14 cellular contexts compared by ENCODE assay signal in genomic region chr6:75065524-75065923, GRCh38.
DNase-seq lines count a peak whose midpoint lies in the region; ATAC-seq and TF ChIP-seq lines count a peak whose summit lies in the region.
"Had no signal": no experiment of that assay in that cellular context is flagged by ENCODE, and none has a peak within 500 bp of the region (broad histone marks: within the 10 kb centered on the region; RNA-seq: fewer than 3 reads in every experiment).

No MANE protein-coding gene starts in this region.

- H3K9ac ChIP-seq in HUES48 (ENCODE audit: low read depth, low read length): no peak overlapping the region

- H3K27me3 ChIP-seq in HUES48 (ENCODE audit: control insufficient read depth, insufficient read depth, low read length): no peaks in the 10 kb centered on the region
- H3K27me3 ChIP-seq in right lobe of liver: no peaks in the 10 kb centered on the region
- no peaks in the 10 kb centered on the region for H3K27me3 ChIP-seq in MG63
- no peaks in the 10 kb centered on the region for H3K27me3 ChIP-seq in spleen (replicated peaks in 1 of 7)
- H3K27me3 ChIP-seq: adrenal gland, esophagus squamous epithelium had no signal

- H3K4me1 ChIP-seq in HUES48 (ENCODE audit: control insufficient read depth, insufficient read depth, low read length) (peaks cover 8% of the 10 kb centered on the region; the same call in 1 of the 2 replicates), right lobe of liver (no peaks in the 10 kb centered on the region), spleen (no peaks in the 10 kb centered on the region)
- H3K4me1 ChIP-seq: adrenal gland, esophagus squamous epithelium had no signal

- H3K9me3 ChIP-seq in HUES48 (ENCODE audit: control insufficient read depth, insufficient read depth, low read length): no peaks in the 10 kb centered on the region
- H3K9me3 ChIP-seq in right lobe of liver: no peaks in the 10 kb centered on the region
- H3K9me3 ChIP-seq in MG63: no peaks in the 10 kb centered on the region; the same call in 1 of the 2 replicates
- H3K9me3 ChIP-seq in spleen: no peaks in the 10 kb centered on the region
- H3K9me3 ChIP-seq: adrenal gland, esophagus squamous epithelium had no signal

- no peak for TF ChIP-seq POLR2A in right lobe of liver (IDR thresholded peaks at IDR 0.05)
- TF ChIP-seq POLR2A in spleen (IDR thresholded peaks at IDR 0.05): no peak

- no peaks in the 10 kb centered on the region for H3K36me3 Mint-ChIP-seq in progenitor cell of endocrine pancreas (ENCODE audit: insufficient read depth)
- H3K36me3 Mint-ChIP-seq: memory B cell had no signal

- H3K27ac ChIP-seq in HUES48 (ENCODE audit: low read depth, low read length): peak overlapping the region; percentile 66
- no peak overlapping the region for H3K27ac ChIP-seq in right lobe of liver
- H3K27ac ChIP-seq in spleen: no peak overlapping the region
- H3K27ac ChIP-seq: adrenal gland, esophagus squamous epithelium had no signal

- peak; percentile 50 for TF ChIP-seq CTCF in cardiac fibroblast (IDR thresholded peaks at IDR 0.05; ENCODE audit: low read depth, low read length)
- TF ChIP-seq CTCF in right lobe of liver (IDR thresholded peaks at IDR 0.05): peak; percentile 18 to 44 (median 28)
- no peak for TF ChIP-seq CTCF in progenitor cell of endocrine pancreas (IDR thresholded peaks at IDR 0.05; ENCODE audit: unreplicated experiment)
- TF ChIP-seq CTCF in spleen (IDR thresholded peaks at IDR 0.05 in 8 of 11, conservative IDR thresholded peaks at IDR 0.05 in 3 of 11): peak in 1 of 11 experiments; percentile 19

- intact Hi-C loops in right lobe of liver (cut with DNase I): no loop called here
- intact Hi-C loops in spleen (cut with DNase I; ENCODE audit: low total_unique reads): no loop called here
- intact Hi-C loops in posterior vena cava (cut with DNase I): no loop called here

- no peaks in the 10 kb centered on the region for H3K4me1 Mint-ChIP-seq in progenitor cell of endocrine pancreas (ENCODE audit: low read depth)
- H3K4me1 Mint-ChIP-seq: memory B cell had no signal

- peaks cover 2% of the 10 kb centered on the region for H3K27me3 Mint-ChIP-seq in progenitor cell of endocrine pancreas
- H3K27me3 Mint-ChIP-seq: memory B cell had no signal

- H3K4me3 Mint-ChIP-seq in progenitor cell of endocrine pancreas (ENCODE audit: low read depth): no peak overlapping the region
- H3K4me3 Mint-ChIP-seq: memory B cell had no signal

- peak; percentile 15 for DNase-seq in Daoy (ENCODE audit: low read depth)
- peak; percentile 51 to 82 for DNase-seq in cardiac fibroblast (ENCODE audit: low read depth in 2 of 2)
- peak in 1 of 3 donors; percentile 30 for DNase-seq in right lobe of liver
- no peak for DNase-seq in MG63
- DNase-seq in progenitor cell of endocrine pancreas (ENCODE audit: low spot score, unreplicated experiment): no peak
- no peak for DNase-seq in spleen
- DNase-seq in posterior vena cava (ENCODE audit: low spot score): no peak
- DNase-seq: DMS 273 treated with DMSO at 0.1 percent for 48 hours, esophagus squamous epithelium, Karpas-422, NCI-H774 had no signal

- peaks cover 4% of the 10 kb centered on the region for H3K9me3 Mint-ChIP-seq in progenitor cell of endocrine pancreas (ENCODE audit: low read depth)

- peak in 3 of 4 donors; percentile 51 to 83 (median 76) for ATAC-seq in right lobe of liver

- 14% methylated on average over 5 of the region's 5 CpGs for whole genome bisulfite sequencing in right lobe of liver (ENCODE audit: insufficient coverage, low coverage, low lambda C conversion rate, missing lambda C conversion rate)
- 26 to 42% (median 35%) methylated on average over 5 of the region's 5 CpGs for WGBS in spleen, 5 donors

- H3K4me3 ChIP-seq in HUES48 (ENCODE audit: low read depth, low read length): no peak overlapping the region
- no peak overlapping the region for H3K4me3 ChIP-seq in cardiac fibroblast (replicated peaks in 1 of 2; ENCODE audit: low read depth in 2 of 2, low read length in 2 of 2)
- no peak overlapping the region for H3K4me3 ChIP-seq in right lobe of liver
- no peak overlapping the region for H3K4me3 ChIP-seq in MG63
- H3K4me3 ChIP-seq in spleen: no peak overlapping the region
- H3K4me3 ChIP-seq: adrenal gland, esophagus squamous epithelium had no signal

- H3K27ac Mint-ChIP-seq in progenitor cell of endocrine pancreas: no peak overlapping the region
- H3K27ac Mint-ChIP-seq: memory B cell had no signal

- H3K36me3 ChIP-seq in HUES48 (ENCODE audit: control insufficient read depth, insufficient read depth, low read length) (no peaks in the 10 kb centered on the region), right lobe of liver (no peaks in the 10 kb centered on the region), MG63 (no peaks in the 10 kb centered on the region), spleen (no peaks in the 10 kb centered on the region)
- H3K36me3 ChIP-seq: adrenal gland, esophagus squamous epithelium had no signal

Comparison
In these comparisons a context has a peak if more than half of its experiments do, and no peak if none do; other contexts are left out.
1. DNase-seq: peak in Daoy (single experiment) and cardiac fibroblast (2 of 2); none in MG63 (single experiment), progenitor cell of endocrine pancreas (single experiment), spleen (single experiment) and posterior vena cava (single experiment).